15 cellular contexts compared by ENCODE assay signal in the genomic region with DNA sequence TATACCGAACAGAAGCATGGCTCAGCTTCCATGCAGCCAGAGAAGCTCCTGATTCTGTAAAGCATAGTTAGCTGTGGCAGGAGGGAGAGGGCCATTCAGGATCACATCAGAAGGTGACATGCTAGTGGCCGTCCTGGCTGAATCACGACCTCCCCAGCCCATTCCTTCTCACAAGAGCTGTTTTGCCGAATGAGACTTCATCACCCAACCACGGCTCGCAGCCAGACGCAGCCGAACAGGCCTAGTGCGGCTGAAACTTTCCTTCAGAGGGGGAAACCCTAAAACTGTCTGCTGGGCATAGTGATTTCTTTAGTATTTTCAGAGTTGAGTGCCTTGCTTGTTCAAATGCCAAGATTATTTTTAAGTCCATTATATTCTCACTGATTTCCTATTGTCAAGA.
DNase-seq lines count a peak whose midpoint lies in the region; ATAC-seq, FAIRE-seq and TF ChIP-seq lines count a peak whose summit lies in the region.
"Had no signal": no experiment of that assay in that cellular context is flagged by ENCODE, and none has a peak within 500 bp of the region (broad histone marks: within the 10 kb centered on the region; RNA-seq: fewer than 3 reads in every experiment).

No MANE protein-coding gene starts in this region.

- FAIRE-seq in astrocyte (lab: Jason Lieb, UNC) = no peak
- FAIRE-seq: D721Med, GM12892, HTR-8/SVneo had no signal

- H3K4me1 Mint-ChIP-seq in astrocyte (ENCODE audit: low read depth, unreplicated experiment) = peaks cover 6% of the 10 kb centered on the region
- H3K4me1 Mint-ChIP-seq in stimulated activated effector memory CD8-positive, alpha-beta T cell treated with anti-CD3 and anti-CD28 coated beads, Interleukin-12 subunit alpha, Interleukin-12 subunit beta, amount 100 ng/mL, for 72 hours = peaks cover 12% of the 10 kb centered on the region

- ATAC-seq in activated naive CD4-positive, alpha-beta T cell treated with anti-CD3 and anti-CD28 coated beads, Interleukin-2, amount 50 U/mL, for 72 hours = peak in 1 of 2 donors; percentile 53
- no peak for ATAC-seq in stimulated activated effector memory CD8-positive, alpha-beta T cell treated with anti-CD3 and anti-CD28 coated beads, Interleukin-12 subunit alpha, Interleukin-12 subunit beta, amount 100 ng/mL, for 72 hours
- ATAC-seq: PC-3 had no signal

- H3K79me2 ChIP-seq in astrocyte (ENCODE audit: insufficient read depth, low read length) = no peaks in the 10 kb centered on the region

- H3K4me3 Mint-ChIP-seq in astrocyte (ENCODE audit: unreplicated experiment) = no peak overlapping the region
- no peak overlapping the region for H3K4me3 Mint-ChIP-seq in stimulated activated effector memory CD8-positive, alpha-beta T cell treated with anti-CD3 and anti-CD28 coated beads, Interleukin-12 subunit alpha, Interleukin-12 subunit beta, amount 100 ng/mL, for 72 hours

- no peaks in the 10 kb centered on the region for H3K9me3 Mint-ChIP-seq in activated naive CD4-positive, alpha-beta T cell treated with anti-CD3 and anti-CD28 coated beads, Interleukin-2, amount 50 U/mL, for 72 hours
- H3K9me3 Mint-ChIP-seq in astrocyte (ENCODE audit: unreplicated experiment) = no peaks in the 10 kb centered on the region
- no peaks in the 10 kb centered on the region for H3K9me3 Mint-ChIP-seq in stimulated activated effector memory CD8-positive, alpha-beta T cell treated with anti-CD3 and anti-CD28 coated beads, Interleukin-12 subunit alpha, Interleukin-12 subunit beta, amount 100 ng/mL, for 72 hours

- peak overlapping the region; percentile 77 to 80 for H3K27ac Mint-ChIP-seq in activated naive CD4-positive, alpha-beta T cell treated with anti-CD3 and anti-CD28 coated beads, Interleukin-2, amount 50 U/mL, for 72 hours
- H3K27ac Mint-ChIP-seq in astrocyte (ENCODE audit: unreplicated experiment) = peak overlapping the region; percentile 59
- H3K27ac Mint-ChIP-seq in stimulated activated effector memory CD8-positive, alpha-beta T cell treated with anti-CD3 and anti-CD28 coated beads, Interleukin-12 subunit alpha, Interleukin-12 subunit beta, amount 100 ng/mL, for 72 hours = peak overlapping the region; percentile 18

- no peak for TF ChIP-seq CTCF in GM20000 (IDR thresholded peaks at IDR 0.05; ENCODE audit: extremely low read depth, missing control alignments)
- no peak for TF ChIP-seq CTCF in astrocyte (IDR thresholded peaks at IDR 0.05; ENCODE audit: insufficient read depth, low read depth, low read length)

- H3K36me3 ChIP-seq in astrocyte (ENCODE audit: insufficient read depth, low read length) = no peaks in the 10 kb centered on the region
- H3K36me3 ChIP-seq: ascending aorta had no signal

- H3K9ac ChIP-seq in astrocyte (ENCODE audit: low read length) = no peak overlapping the region

- H3K27me3 ChIP-seq in astrocyte (ENCODE audit: insufficient read depth, low read length) = no peaks in the 10 kb centered on the region
- H3K27me3 ChIP-seq: ascending aorta had no signal

- DNase-seq in activated naive CD4-positive, alpha-beta T cell treated with anti-CD3 and anti-CD28 coated beads, Interleukin-2, amount 50 U/mL, for 72 hours (ENCODE audit: low spot score in 2 of 2) = no peak
- no peak for DNase-seq in activated naive CD4-positive, alpha-beta T cell treated with Interleukin-2 at 50 U/mL for 16 hours
- DNase-seq in GM20000 (ENCODE audit: low spot score) (peak; percentile 23), astrocyte (ENCODE audit: low read depth) (no peak), NCI-H2227 treated with DMSO at 0.1 percent for 48 hours (lab: John Stamatoyannopoulos, UW) (no peak), NCI-H524 (lab: John Stamatoyannopoulos, UW) (no peak), NCI-H1694 (lab: John Stamatoyannopoulos, UW) (no peak)
- no peak for DNase-seq in stimulated activated effector memory CD8-positive, alpha-beta T cell treated with anti-CD3 and anti-CD28 coated beads, Interleukin-12 subunit alpha, Interleukin-12 subunit beta, amount 100 ng/mL, for 72 hours (ENCODE audit: low spot score in 2 of 2)
- DNase-seq: activated effector memory CD4-positive, alpha-beta T cell treated with anti-CD3 and anti-CD28 coated beads, Interleukin-2, amount 50 U/mL, for 16 hours; NCI-H1105 treated with DMSO at 0.1 percent for 48 hours; PC-3 had no signal

- H3K4me1 ChIP-seq in astrocyte (ENCODE audit: insufficient read depth, low read length) = peaks cover 13% of the 10 kb centered on the region

- no peak overlapping the region for H3K4me3 ChIP-seq in astrocyte (ENCODE audit: insufficient read depth, low read depth, low read length)
- H3K4me3 ChIP-seq: ascending aorta had no signal

- H4K20me1 ChIP-seq in astrocyte (ENCODE audit: insufficient read depth, low read length) = peaks cover 5% of the 10 kb centered on the region

- H3K9me3 ChIP-seq in astrocyte (ENCODE audit: insufficient read depth, low read depth, low read length) = no peaks in the 10 kb centered on the region
- H3K9me3 ChIP-seq: ascending aorta had no signal

- H3K27ac ChIP-seq in astrocyte (ENCODE audit: low read depth, low read length) = no peak overlapping the region
- H3K27ac ChIP-seq: ascending aorta had no signal

- no peak overlapping the region for H3K4me2 ChIP-seq in astrocyte (ENCODE audit: low read length)

- H3K27me3 Mint-ChIP-seq in astrocyte (ENCODE audit: low read depth, unreplicated experiment) = peaks cover 5% of the 10 kb centered on the region

- no peak overlapping the region for H2AFZ ChIP-seq in astrocyte (ENCODE audit: low read depth, low read length)

- H3K36me3 Mint-ChIP-seq in activated naive CD4-positive, alpha-beta T cell treated with anti-CD3 and anti-CD28 coated beads, Interleukin-2, amount 50 U/mL, for 72 hours = peaks cover 0 to 5% of the 10 kb centered on the region in 2 donors
- no peaks in the 10 kb centered on the region for H3K36me3 Mint-ChIP-seq in astrocyte (ENCODE audit: low read depth, unreplicated experiment)
- H3K36me3 Mint-ChIP-seq in stimulated activated effector memory CD8-positive, alpha-beta T cell treated with anti-CD3 and anti-CD28 coated beads, Interleukin-12 subunit alpha, Interleukin-12 subunit beta, amount 100 ng/mL, for 72 hours = no peaks in the 10 kb centered on the region

Comparison
In these comparisons a context has a peak if more than half of its experiments do, and no peak if none do; other contexts are left out.
1. H3K27ac Mint-ChIP-seq: peak in every context shown above with its lines; median percentile 78 in activated naive CD4-positive, alpha-beta T cell treated with anti-CD3 and anti-CD28 coated beads, Interleukin-2, amount 50 U/mL, for 72 hours; 59 in astrocyte; 18 in stimulated activated effector memory CD8-positive, alpha-beta T cell treated with anti-CD3 and anti-CD28 coated beads, Interleukin-12 subunit alpha, Interleukin-12 subunit beta, amount 100 ng/mL, for 72 hours.